8 cellular contexts compared by ENCODE assay signal in the genomic region with DNA sequence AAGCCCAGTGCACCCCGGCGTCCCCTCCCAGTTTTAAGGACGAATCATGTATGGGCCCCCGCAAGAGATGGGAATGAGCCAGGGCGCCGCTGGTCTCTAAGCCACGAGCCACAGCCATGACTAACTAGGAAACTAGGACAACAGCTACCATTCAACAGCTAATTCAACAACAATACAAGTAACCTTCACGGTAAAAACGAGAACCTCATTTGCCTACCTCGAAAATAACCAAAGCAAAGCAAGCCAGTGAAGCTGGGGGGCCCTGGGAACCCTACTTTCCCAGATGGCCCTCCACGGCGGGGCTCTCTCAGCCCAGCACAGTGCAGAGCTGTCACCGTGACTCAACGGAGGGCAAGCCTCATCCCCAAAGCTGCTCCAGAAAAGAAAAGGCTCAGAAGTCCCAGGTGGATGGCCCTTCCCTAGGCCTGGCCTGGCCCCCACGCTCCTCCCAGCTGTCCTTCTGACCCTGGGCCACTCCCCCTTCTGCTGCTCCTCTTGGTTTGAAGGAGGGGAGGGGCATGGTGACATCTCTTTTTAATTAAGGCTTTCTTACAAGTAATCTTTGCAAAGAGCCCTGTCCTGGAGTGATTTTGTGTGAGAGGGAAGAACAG.
A peak's percentile ranks its signal among the peaks of the same experiment; 100 is the strongest.
DNase-seq lines count a peak whose midpoint lies in the region; ATAC-seq and TF ChIP-seq lines count a peak whose summit lies in the region.

No MANE protein-coding gene starts in this region.

- no peak overlapping the region for H3K4me3 Mint-ChIP-seq in WTC11
- no peak overlapping the region for H3K4me3 Mint-ChIP-seq in progenitor cell of endocrine pancreas (ENCODE audit: low read depth)

- H3K27ac Mint-ChIP-seq in WTC11 (peak overlapping the region; percentile 73; the same call in 1 of the 2 replicates), progenitor cell of endocrine pancreas (peak overlapping the region; percentile 73)

- no peaks in the 10 kb centered on the region for H3K9me3 Mint-ChIP-seq in WTC11
- no peaks in the 10 kb centered on the region for H3K9me3 Mint-ChIP-seq in progenitor cell of endocrine pancreas (ENCODE audit: low read depth)

- H3K4me1 Mint-ChIP-seq in WTC11 = peaks cover 52% of the 10 kb centered on the region
- H3K4me1 Mint-ChIP-seq in progenitor cell of endocrine pancreas (ENCODE audit: low read depth) = peaks cover 6% of the 10 kb centered on the region

- no peak for TF ChIP-seq CTCF in WTC11 (IDR thresholded peaks at IDR 0.05)
- no peak for TF ChIP-seq CTCF in fibroblast of pulmonary artery (IDR thresholded peaks at IDR 0.05; ENCODE audit: low read length, missing control alignments)
- TF ChIP-seq CTCF in progenitor cell of endocrine pancreas (IDR thresholded peaks at IDR 0.05; ENCODE audit: unreplicated experiment) = no peak

- no peak for DNase-seq in activated CD4-positive, CD25-positive, alpha-beta regulatory T cell (lab: John Stamatoyannopoulos, UW)
- no peak for DNase-seq in WTC11 (ENCODE audit: low spot score)
- DNase-seq in fibroblast of pulmonary artery (ENCODE audit: low read depth) = peak; percentile 53
- DNase-seq in progenitor cell of endocrine pancreas (ENCODE audit: low spot score, unreplicated experiment) = no peak
- no peak for DNase-seq in dermis blood vessel endothelial cell
- DNase-seq in T-helper 9 cell = no peak

- POLR2A ChIA-PET in WTC11 (lab: Charles Lee) = interaction anchor here (1.2 kb wide), 1 partner anchor 127 kb away, joined by 4 read pairs; a partner anchor contains a TSS

- peak; percentile 25 to 29 for ATAC-seq in activated CD4-positive, CD25-positive, alpha-beta regulatory T cell treated with anti-CD3 and anti-CD28 coated beads, Interleukin-2, amount 50 U/mL, for 24 hours
- ATAC-seq in WTC11 = peak; percentile 50
- no peak for ATAC-seq in HG02970 (IDR thresholded peaks at IDR 0.05; ENCODE audit: low FRiP score, unreplicated experiment)

- H3K36me3 Mint-ChIP-seq in WTC11 (no peaks in the 10 kb centered on the region), progenitor cell of endocrine pancreas (ENCODE audit: insufficient read depth) (no peaks in the 10 kb centered on the region)

- no peaks in the 10 kb centered on the region for H3K27me3 Mint-ChIP-seq in WTC11 (ENCODE audit: low read depth)
- H3K27me3 Mint-ChIP-seq in progenitor cell of endocrine pancreas = no peaks in the 10 kb centered on the region

- no peak overlapping the region for H3K4me3 ChIP-seq in fibroblast of pulmonary artery (replicated peaks; ENCODE audit: low read depth, low read length)

- CTCF ChIA-PET in WTC11 (lab: Charles Lee) = interaction anchor here (1.1 to 1.6 kb wide), 3 partner anchors 17 to 131 kb away, joined by 4 to 5 read pairs (median 5); no protein-coding TSS in a partner anchor

TF ChIP-seq in WTC11, 78 proteins besides CTCF, POLR2A, EP300 and RAD21:
- TF ChIP-seq, protein P1, sequence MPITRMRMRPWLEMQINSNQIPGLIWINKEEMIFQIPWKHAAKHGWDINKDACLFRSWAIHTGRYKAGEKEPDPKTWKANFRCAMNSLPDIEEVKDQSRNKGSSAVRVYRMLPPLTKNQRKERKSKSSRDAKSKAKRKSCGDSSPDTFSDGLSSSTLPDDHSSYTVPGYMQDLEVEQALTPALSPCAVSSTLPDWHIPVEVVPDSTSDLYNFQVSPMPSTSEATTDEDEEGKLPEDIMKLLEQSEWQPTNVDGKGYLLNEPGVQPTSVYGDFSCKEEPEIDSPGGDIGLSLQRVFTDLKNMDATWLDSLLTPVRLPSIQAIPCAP (CRISPR knock-in tag; IDR thresholded peaks at IDR 0.05) = no peak
- TF ChIP-seq FOXP1 (CRISPR knock-in tag; IDR thresholded peaks at IDR 0.05; ENCODE audit: borderline replicate concordance) (no peak), GRHL2 (CRISPR knock-in tag; IDR thresholded peaks at IDR 0.05; ENCODE audit: insufficient replicate concordance, severe bottlenecking) (no peak), ZNF396 (CRISPR knock-in tag; IDR thresholded peaks at IDR 0.05; ENCODE audit: borderline replicate concordance) (no peak), ZNF317 (CRISPR knock-in tag; IDR thresholded peaks at IDR 0.05; ENCODE audit: borderline replicate concordance, low read depth) (no peak)
- TF ChIP-seq, protein P2, sequence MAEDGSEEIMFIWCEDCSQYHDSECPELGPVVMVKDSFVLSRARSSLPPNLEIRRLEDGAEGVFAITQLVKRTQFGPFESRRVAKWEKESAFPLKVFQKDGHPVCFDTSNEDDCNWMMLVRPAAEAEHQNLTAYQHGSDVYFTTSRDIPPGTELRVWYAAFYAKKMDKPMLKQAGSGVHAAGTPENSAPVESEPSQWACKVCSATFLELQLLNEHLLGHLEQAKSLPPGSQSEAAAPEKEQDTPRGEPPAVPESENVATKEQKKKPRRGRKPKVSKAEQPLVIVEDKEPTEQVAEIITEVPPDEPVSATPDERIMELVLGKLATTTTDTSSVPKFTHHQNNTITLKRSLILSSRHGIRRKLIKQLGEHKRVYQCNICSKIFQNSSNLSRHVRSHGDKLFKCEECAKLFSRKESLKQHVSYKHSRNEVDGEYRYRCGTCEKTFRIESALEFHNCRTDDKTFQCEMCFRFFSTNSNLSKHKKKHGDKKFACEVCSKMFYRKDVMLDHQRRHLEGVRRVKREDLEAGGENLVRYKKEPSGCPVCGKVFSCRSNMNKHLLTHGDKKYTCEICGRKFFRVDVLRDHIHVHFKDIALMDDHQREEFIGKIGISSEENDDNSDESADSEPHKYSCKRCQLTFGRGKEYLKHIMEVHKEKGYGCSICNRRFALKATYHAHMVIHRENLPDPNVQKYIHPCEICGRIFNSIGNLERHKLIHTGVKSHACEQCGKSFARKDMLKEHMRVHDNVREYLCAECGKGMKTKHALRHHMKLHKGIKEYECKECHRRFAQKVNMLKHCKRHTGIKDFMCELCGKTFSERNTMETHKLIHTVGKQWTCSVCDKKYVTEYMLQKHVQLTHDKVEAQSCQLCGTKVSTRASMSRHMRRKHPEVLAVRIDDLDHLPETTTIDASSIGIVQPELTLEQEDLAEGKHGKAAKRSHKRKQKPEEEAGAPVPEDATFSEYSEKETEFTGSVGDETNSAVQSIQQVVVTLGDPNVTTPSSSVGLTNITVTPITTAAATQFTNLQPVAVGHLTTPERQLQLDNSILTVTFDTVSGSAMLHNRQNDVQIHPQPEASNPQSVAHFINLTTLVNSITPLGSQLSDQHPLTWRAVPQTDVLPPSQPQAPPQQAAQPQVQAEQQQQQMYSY (CRISPR knock-in tag; IDR thresholded peaks at IDR 0.05) = no peak
